In genomic region chr1:196743244-196743643, GRCh38 we compare ENCODE assay signal across 8 cellular contexts. TPM values are rescaled to one million over a fixed set of nuclear protein-coding genes. Genes with fewer than 3 reads are reported as not detected.
DNase-seq lines count a peak whose midpoint lies in the region; ATAC-seq and TF ChIP-seq lines count a peak whose summit lies in the region.
"Not testable (repeated sequence)": the region's sequence is repeated elsewhere in the genome, so short reads cannot be mapped to it uniquely, and the experiment has no call there.

No MANE protein-coding gene starts in this region.

- not testable (repeated sequence) for H3K4me2 ChIP-seq in H9 (ENCODE audit: insufficient read depth, insufficient read length, low read length)

- H3K23me2 ChIP-seq in H9 (ENCODE audit: insufficient read length, low read depth, low read length, poor library complexity, severe bottlenecking), result not testable (repeated sequence)

- H3K4me1 Mint-ChIP-seq in H9; chondrocyte (ENCODE audit: low read depth): not testable (repeated sequence)

- intact Hi-C loops in left lung (cut with DNase I), result not testable (repeated sequence)

- H2AK5ac ChIP-seq in H9 (ENCODE audit: insufficient read length, low read length), result not testable (repeated sequence)

- H3K27ac Mint-ChIP-seq in H9; chondrocyte (ENCODE audit: unreplicated experiment): not testable (repeated sequence)

- H4K8ac ChIP-seq in H9 (replicated peaks; ENCODE audit: insufficient read length, low read depth, low read length), result not testable (repeated sequence)

- not testable (repeated sequence) for H4K91ac ChIP-seq in H9 (ENCODE audit: insufficient read length, low read depth, low read length)

- not testable (repeated sequence) for H3K9me3 ChIP-seq in H9 (ENCODE audit: control insufficient read depth, low read depth, low read length)
- H3K9me3 ChIP-seq in left lung, result peaks cover 0 to 14% of the 10 kb centered on the region in 2 donors

- ATAC-seq in GM18498 (IDR thresholded peaks at IDR 0.05; ENCODE audit: unreplicated experiment), result peak; percentile 81
- peak; percentile 55 for ATAC-seq in HG03571 (IDR thresholded peaks at IDR 0.05; ENCODE audit: unreplicated experiment)
- ATAC-seq in left lung, result peak; percentile 27

- no CpG with 5 or more reads among the region's 6 CpGs for WGBS in H9 (ENCODE audit: extremely low coverage, insufficient read length, low lambda C conversion rate)

- not testable (repeated sequence) for H2AFZ ChIP-seq in H9 (ENCODE audit: low read length)

- not testable (repeated sequence) for H3K23ac ChIP-seq in H9 (ENCODE audit: insufficient read length, low read depth, low read length)

- not testable (repeated sequence) for H3K27me3 ChIP-seq in H9 (ENCODE audit: insufficient read depth, low read length); left lung

- H3K9ac ChIP-seq in H9 (ENCODE audit: extremely low read depth, insufficient read length, low read length), result not testable (repeated sequence)

- H3K79me2 ChIP-seq in H9 (ENCODE audit: insufficient read depth, low read length), result not testable (repeated sequence)

- H3K27ac ChIP-seq in H9 (ENCODE audit: insufficient read length, low read depth, low read length); left lung: not testable (repeated sequence)

- H3K36me3 ChIP-seq in left lung, result not testable (repeated sequence)

- not testable (repeated sequence) for H3K4me3 Mint-ChIP-seq in H9; chondrocyte (ENCODE audit: unreplicated experiment)

- not testable (repeated sequence) for H3K18ac ChIP-seq in H9 (ENCODE audit: insufficient read length, low read depth, low read length)

- TF ChIP-seq CTCF in AG09319 (IDR thresholded peaks at IDR 0.05; ENCODE audit: low read depth, low read length) (peak; percentile 24), H9 (conservative IDR thresholded peaks at IDR 0.05) (peak; percentile 71), chondrocyte (IDR thresholded peaks at IDR 0.05) (peak; percentile 80), left lung (IDR thresholded peaks at IDR 0.05) (peak in 1 of 2 donors; percentile 12)

- H3K4me3 ChIP-seq in left lung, result not testable (repeated sequence)

- not testable (repeated sequence) for H3K14ac ChIP-seq in H9 (ENCODE audit: insufficient read depth, low read length)

- not testable (repeated sequence) for H3K4me1 ChIP-seq in H9 (ENCODE audit: insufficient read depth, low read length); left lung

- not testable (repeated sequence) for H3K79me1 ChIP-seq in H9 (ENCODE audit: insufficient read depth, low read depth, low read length, poor library complexity, severe bottlenecking)

- not testable (repeated sequence) for H3K4ac ChIP-seq in H9 (ENCODE audit: low read depth, low read length)

- not testable (repeated sequence) for H2BK15ac ChIP-seq in H9 (ENCODE audit: low read depth, low read length)

- not testable (repeated sequence) for H3K56ac ChIP-seq in H9 (ENCODE audit: insufficient read length, low read depth, low read length)

- H3K9me3 Mint-ChIP-seq in H9, result peaks cover 17% of the 10 kb centered on the region in 2 experiments
- H3K9me3 Mint-ChIP-seq in chondrocyte (ENCODE audit: low read depth), result not testable (repeated sequence)

- not testable (repeated sequence) for H2BK120ac ChIP-seq in H9 (ENCODE audit: low read depth, low read length, poor library complexity, severe bottlenecking)

- H2BK20ac ChIP-seq in H9 (ENCODE audit: low read depth, low read length, poor library complexity, severe bottlenecking), result not testable (repeated sequence)

- H4K20me1 ChIP-seq in H9 (ENCODE audit: control insufficient read depth, insufficient read depth, insufficient read length), result not testable (repeated sequence)

- H2BK12ac ChIP-seq in H9 (ENCODE audit: insufficient read length, low read depth, low read length), result not testable (repeated sequence)

- H3K36me3 Mint-ChIP-seq in H9 (ENCODE audit: insufficient read depth in 1 of 3, low read depth in 3 of 3), result peaks cover under 1 to 12% (median 9%) of the 10 kb centered on the region in 3 experiments; a peak in 5 of 7 replicates
- H3K36me3 Mint-ChIP-seq in chondrocyte (ENCODE audit: low read depth), result not testable (repeated sequence)

- DNase-seq in AG09319 (ENCODE audit: extremely low read depth, low read depth); H9; chondrocyte (ENCODE audit: low spot score); left lung: not testable (repeated sequence)
- DNase-seq in NCI-H2081 (lab: John Stamatoyannopoulos, UW) (peak; percentile 74 to 89), RKO (ENCODE audit: low spot score) (peak; percentile 81)

- not testable (repeated sequence) for H3K27me3 Mint-ChIP-seq in H9 (ENCODE audit: low read depth); chondrocyte (ENCODE audit: low read depth)

- not testable (repeated sequence) for H4K5ac ChIP-seq in H9 (ENCODE audit: insufficient read length, low read depth, low read length)

- H3T11ph ChIP-seq in H9 (ENCODE audit: low read length), result not testable (repeated sequence)

- not testable (repeated sequence) for H2BK5ac ChIP-seq in H9 (ENCODE audit: insufficient read length, low read length)

RNA-seq across cellular contexts. Expression of gene CFHR3, which starts 31.4 kb away (rescaled TPM):
- total RNA-seq in H9 (2021) (0.81 and 1.4 TPM in 2 replicates), chondrocyte (0.31 TPM in 1 of 3 replicates, not detected in the others), left lung (under 1 TPM; 0.17 to 0.34 TPM)

Comparison
In these comparisons a context has a peak if more than half of its experiments do, and no peak if none do; other contexts are left out.
1. ATAC-seq: peak in every context shown above with its lines; median percentile 81 in GM18498; 55 in HG03571; 27 in left lung.